Comparison of ENCODE assay signal across 23 cellular contexts in genomic region chr16:8295436-8295835, GRCh38.
"Had no signal": no experiment of that assay in that cellular context is flagged by ENCODE, and none has a peak within 500 bp of the region (broad histone marks: within the 10 kb centered on the region; RNA-seq: fewer than 3 reads in every experiment).

No MANE protein-coding gene starts in this region.

- DNase-seq: activated CD4-positive, alpha-beta memory T cell treated with anti-CD3 and anti-CD28 coated beads for 36 hours; activated CD4-positive, alpha-beta T cell treated with anti-CD3 and anti-CD28 coated beads for 36 hours; activated CD4-positive, alpha-beta T cell treated with anti-CD3 and anti-CD28 coated beads, Interleukin-2, amount 10 ng/mL, durations not matched to agents 24 days and 14 days; activated CD4-positive, CD25-positive, alpha-beta regulatory T cell; activated CD4-positive, CD25-positive, alpha-beta regulatory T cell treated with anti-CD3 and anti-CD28 coated beads, Interleukin-2, amount 50 U/mL, for 72 hours; activated CD8-positive, alpha-beta memory T cell treated with anti-CD3 and anti-CD28 coated beads, Interleukin-2, amount 10 ng/mL, durations not matched to agents 7 days and 5 days; activated CD8-positive, alpha-beta memory T cell treated with anti-CD3 and anti-CD28 coated beads, Interleukin-2, amount 50 U/mL, for 4 hours; activated CD8-positive, alpha-beta T cell treated with anti-CD3 and anti-CD28 coated beads, Interleukin-2, amount 10 ng/mL, durations not matched to agents 7 days and 5 days; activated gamma-delta T cell; activated naive CD4-positive, alpha-beta T cell; activated naive CD4-positive, alpha-beta T cell treated with anti-CD3 and anti-CD28 coated beads, Interleukin-2, amount 10 ng/mL, durations not matched to agents 7 days and 5 days; activated naive CD8-positive, alpha-beta T cell treated with anti-CD3 and anti-CD28 coated beads, Interleukin-2, amount 10 ng/mL, durations not matched to agents 7 days and 5 days; activated T-cell treated with anti-CD3 and anti-CD28 coated beads, Interleukin-2, amount 50 U/mL, for 1 hour; activated T-cell treated with anti-CD3 and anti-CD28 coated beads, Interleukin-2, amount 50 U/mL, for 72 hours; colonic mucosa; effector CD8-positive, alpha-beta T cell; esophagus squamous epithelium; head of caudate nucleus; T-helper 2 cell had no signal

- FAIRE-seq: bronchial epithelial cell, endometrium, endothelial cell of umbilical vein, frontal cortex had no signal
